1 cellular context compared by ENCODE assay signal in genomic region chr2:204353823-204354222, GRCh38.
TF ChIP-seq lines count a peak whose summit lies in the region.

No MANE protein-coding gene starts in this region.

TF ChIP-seq in IMR-90, 13 proteins besides CTCF, POLR2A, EP300 and RAD21 (continued from another document):
- TF ChIP-seq ELK1 (IDR thresholded peaks at IDR 0.05; ENCODE audit: borderline replicate concordance, low read depth, low read length) (no peak), MXI1 (IDR thresholded peaks at IDR 0.05; ENCODE audit: borderline replicate concordance, low read depth, low read length) (no peak), SMC3 (IDR thresholded peaks at IDR 0.05; ENCODE audit: low read depth, low read length) (no peak), NFE2L2 (IDR thresholded peaks at IDR 0.05; ENCODE audit: low read depth, low read length) (no peak), BHLHE40 (IDR thresholded peaks at IDR 0.05; ENCODE audit: low read depth, low read length) (no peak), USF2 (IDR thresholded peaks at IDR 0.05; ENCODE audit: low read depth, low read length) (no peak)
